ENCODE assay signal across 32 cellular contexts in genomic region chr4:180041576-180041975, GRCh38.
"Had no signal": no experiment of that assay in that cellular context is flagged by ENCODE, and none has a peak within 500 bp of the region (broad histone marks: within the 10 kb centered on the region; RNA-seq: fewer than 3 reads in every experiment).

No MANE protein-coding gene starts in this region.

- H3K27me3 ChIP-seq: ascending aorta, MG63, SJSA1 had no signal

- H3K9me3 ChIP-seq: ascending aorta, MG63, SJSA1, SK-N-SH had no signal

- H3K4me3 Mint-ChIP-seq: activated B cell treated with CpG ODN at 0.5 μM for 24 hours; activated CD4-positive, alpha-beta memory T cell treated with anti-CD3 and anti-CD28 coated beads for 36 hours; activated naive CD8-positive, alpha-beta T cell treated with anti-CD3 and anti-CD28 coated beads for 36 hours; activated T-cell treated with anti-CD3 and anti-CD28 coated beads, Interleukin-2, amount 50 U/mL, for 4 hours; activated T-helper 1 cell treated with anti-CD3 and anti-CD28 coated beads, Interleukin-12 subunit alpha, Interleukin-12 subunit beta, Interleukin-2, Interleukin-4 antibody, amounts not matched to agents 30 ng/mL and 10 ng/mL and 1 ng/mL, durations not matched to agents 14 hours and 24 hours and 36 hours; T-helper 1 cell treated with Interleukin-12 subunit alpha and Interleukin-12 subunit beta and Interleukin-4 antibody, amounts not matched to agents 30 μg/mL and 1 μg/mL, for 36 hours; T-helper 2 cell treated with Interferon-gamma antibody and Interleukin-4, amounts not matched to agents 5 μg/mL and 100 μg/mL, for 36 hours had no signal

- H3K4me3 ChIP-seq: ascending aorta, MG63, SJSA1 had no signal

- H3K36me3 ChIP-seq: ascending aorta, MG63, SJSA1 had no signal

- H3K4me1 ChIP-seq: ascending aorta, SJSA1 had no signal

- H3K9me3 Mint-ChIP-seq: activated naive CD8-positive, alpha-beta T cell treated with anti-CD3 and anti-CD28 coated beads for 36 hours; activated T-helper 1 cell treated with anti-CD3 and anti-CD28 coated beads, Interleukin-12 subunit alpha, Interleukin-12 subunit beta, Interleukin-2, Interleukin-4 antibody, amounts not matched to agents 30 ng/mL and 10 ng/mL and 1 ng/mL, durations not matched to agents 14 hours and 24 hours and 36 hours; T-helper 1 cell treated with Interleukin-12 subunit alpha and Interleukin-12 subunit beta and Interleukin-4 antibody, amounts not matched to agents 30 μg/mL and 1 μg/mL, for 36 hours; T-helper 2 cell treated with Interferon-gamma antibody and Interleukin-4, amounts not matched to agents 5 μg/mL and 100 μg/mL, for 36 hours had no signal

- H3K27me3 Mint-ChIP-seq: activated B cell treated with CpG ODN at 0.5 μM for 24 hours; activated CD4-positive, alpha-beta memory T cell treated with anti-CD3 and anti-CD28 coated beads for 36 hours had no signal

- DNase-seq: activated B cell treated with CpG ODN at 0.5 μM for 24 hours; activated CD4-positive, alpha-beta memory T cell treated with anti-CD3 and anti-CD28 coated beads for 36 hours; activated CD4-positive, alpha-beta T cell treated with anti-CD3 and anti-CD28 coated beads for 4 hours; activated CD4-positive, alpha-beta T cell treated with anti-CD3 and anti-CD28 coated beads, Interleukin-2, amount 50 U/mL, for 1 hour; activated CD4-positive, CD25-positive, alpha-beta regulatory T cell treated with anti-CD3 and anti-CD28 coated beads, Interleukin-2, amount 50 U/mL, for 72 hours; activated CD8-positive, alpha-beta memory T cell treated with anti-CD3 and anti-CD28 coated beads, Interleukin-2, amount 50 U/mL, for 4 hours; activated naive CD4-positive, alpha-beta T cell treated with anti-CD3 and anti-CD28 coated beads, Interleukin-2, amount 50 U/mL, for 16 hours; activated naive CD8-positive, alpha-beta T cell treated with anti-CD3 and anti-CD28 coated beads for 36 hours; activated T-cell treated with anti-CD3 and anti-CD28 coated beads for 4 hours; activated T-cell treated with anti-CD3 and anti-CD28 coated beads, Interleukin-2, amount 50 U/mL, for 4 hours; amniotic stem cell; caudate nucleus; cerebellar nuclear complex; Karpas-422; KBM-7; MG63; NCI-H1105 treated with DMSO at 0.1 percent for 48 hours; NCI-H1436; NCI-H1694; NCI-H1930; NCI-H2081 treated with DMSO at 0.1 percent for 48 hours; NCI-H226; NCI-H446 treated with DMSO at 0.1 percent for 48 hours; NCI-H524; SHP77 treated with DMSO at 0.1 percent for 48 hours; SK-N-SH had no signal

- H3K27ac Mint-ChIP-seq: activated B cell treated with CpG ODN at 0.5 μM for 24 hours; activated CD4-positive, alpha-beta memory T cell treated with anti-CD3 and anti-CD28 coated beads for 36 hours; activated naive CD8-positive, alpha-beta T cell treated with anti-CD3 and anti-CD28 coated beads for 36 hours; activated T-helper 1 cell treated with anti-CD3 and anti-CD28 coated beads, Interleukin-12 subunit alpha, Interleukin-12 subunit beta, Interleukin-2, Interleukin-4 antibody, amounts not matched to agents 30 ng/mL and 10 ng/mL and 1 ng/mL, durations not matched to agents 14 hours and 24 hours and 36 hours; T-helper 1 cell treated with Interleukin-12 subunit alpha and Interleukin-12 subunit beta and Interleukin-4 antibody, amounts not matched to agents 30 μg/mL and 1 μg/mL, for 36 hours; T-helper 2 cell treated with Interferon-gamma antibody and Interleukin-4, amounts not matched to agents 5 μg/mL and 100 μg/mL, for 36 hours had no signal

- ATAC-seq: activated T-cell treated with anti-CD3 and anti-CD28 coated beads, Interleukin-2, amount 50 U/mL, for 4 hours; Panc1 had no signal

- H3K36me3 Mint-ChIP-seq: activated CD4-positive, alpha-beta memory T cell treated with anti-CD3 and anti-CD28 coated beads for 36 hours; activated naive CD8-positive, alpha-beta T cell treated with anti-CD3 and anti-CD28 coated beads for 36 hours had no signal

- H3K27ac ChIP-seq: ascending aorta, SJSA1 had no signal

- H3K4me1 Mint-ChIP-seq: activated B cell treated with CpG ODN at 0.5 μM for 24 hours; activated naive CD8-positive, alpha-beta T cell treated with anti-CD3 and anti-CD28 coated beads for 36 hours had no signal
